ENCODE assay signal across 17 cellular contexts in genomic region chr11:70066628-70067027, GRCh38. TPM values are rescaled to one million over a fixed set of nuclear protein-coding genes. Genes with fewer than 3 reads are reported as not detected.
"Had no signal": no experiment of that assay in that cellular context is flagged by ENCODE, and none has a peak within 500 bp of the region (broad histone marks: within the 10 kb centered on the region; RNA-seq: fewer than 3 reads in every experiment).

No MANE protein-coding gene starts in this region.

- ATAC-seq: esophagus mucosa; naive thymus-derived CD8-positive, alpha-beta T cell had no signal

- H3K27ac ChIP-seq: adrenal gland, cardiac muscle cell, left ventricle myocardium inferior, neutrophil, skin epidermis, transverse colon had no signal

- DNase-seq: activated CD4-positive, alpha-beta T cell treated with anti-CD3 and anti-CD28 coated beads, Interleukin-2, amount 10 ng/mL, durations not matched to agents 24 days and 14 days; activated CD4-positive, CD25-positive, alpha-beta regulatory T cell; hippocampal formation; kidney; left ventricle myocardium inferior; mesenchymal stem cell; naive thymus-derived CD8-positive, alpha-beta T cell; stimulated activated CD4-positive, alpha-beta T cell treated with anti-CD3 and anti-CD28 coated beads, Interleukin-4, amount 100 ng/mL, for 24 hours; stimulated activated naive CD4-positive, alpha-beta T cell treated with Interleukin-2 at 50 U/mL for 16 hours; substantia nigra; transverse colon had no signal

- H3K4me3 ChIP-seq: adrenal gland, cardiac muscle cell, left ventricle myocardium inferior, skin epidermis, transverse colon had no signal

- H3K36me3 ChIP-seq: adrenal gland, cardiac muscle cell, left ventricle myocardium inferior, neutrophil, transverse colon had no signal

- H3K9me3 ChIP-seq: adrenal gland, left ventricle myocardium inferior, neutrophil, transverse colon had no signal

- H3K4me1 ChIP-seq: adrenal gland, transverse colon had no signal

RNA-seq across cellular contexts. Expression of gene ANO1, which starts 11.5 kb away (rescaled TPM):
- total RNA-seq: activated CD4-positive, alpha-beta T cell treated with anti-CD3 and anti-CD28 coated beads, Interleukin-2, amount 10 ng/mL, durations not matched to agents 24 days and 14 days; activated T-helper 2 cell treated with anti-CD3 and anti-CD28 coated beads, Interferon-gamma antibody, Interleukin-2, Interleukin-4, amounts not matched to agents 10 μg/mL and 5 μg/mL and 100 μg/mL, durations not matched to agents 14 hours and 24 hours and 36 hours; naive thymus-derived CD8-positive, alpha-beta T cell had no signal
- polyA plus RNA-seq: naive thymus-derived CD8-positive, alpha-beta T cell had no signal
